ENCODE assay signal across 8 cellular contexts in genomic region chr22:21000987-21001600, GRCh38.
A peak's percentile ranks its signal among the peaks of the same experiment; 100 is the strongest.
DNase-seq lines count a peak whose midpoint lies in the region; ATAC-seq and TF ChIP-seq lines count a peak whose summit lies in the region.

No MANE protein-coding gene starts in this region.

- no peaks in the 10 kb centered on the region for H4K20me1 ChIP-seq in KMS-11 (ENCODE audit: insufficient read depth)

- peak overlapping the region; percentile 94 for H3K27ac ChIP-seq in KMS-11
- peak overlapping the region; percentile 94 for H3K27ac ChIP-seq in muscle layer of colon (ENCODE audit: low read depth, low read length)

- TF ChIP-seq CTCF in KMS-11 (conservative IDR thresholded peaks at IDR 0.05; ENCODE audit: low read depth, low read length) (no peak), choroid plexus epithelial cell (conservative IDR thresholded peaks at IDR 0.05; ENCODE audit: low read depth, low read length) (no peak)

- peak overlapping the region; percentile 52 for H3K4me3 ChIP-seq in KMS-11 (IDR thresholded peaks at IDR 0.05; ENCODE audit: insufficient read depth, low read depth, low read length)
- H3K4me3 ChIP-seq in choroid plexus epithelial cell (ENCODE audit: low read depth, low read length), result peak overlapping the region; percentile 86
- H3K4me3 ChIP-seq in muscle layer of colon (ENCODE audit: low read depth in 1 of 2, low read length in 2 of 2), result peak overlapping the region; percentile 81 to 97

- peak overlapping the region; percentile 69 for H3K4me2 ChIP-seq in KMS-11

- H2AFZ ChIP-seq in KMS-11 (ENCODE audit: low read depth), result peak overlapping the region; percentile 87

- peaks cover 18% of the 10 kb centered on the region for H3K4me1 ChIP-seq in KMS-11 (ENCODE audit: low read depth, poor library complexity, severe bottlenecking)
- peaks cover 33% of the 10 kb centered on the region for H3K4me1 ChIP-seq in muscle layer of colon (ENCODE audit: insufficient read depth, low read length)

- H3K27me3 ChIP-seq in KMS-11 (ENCODE audit: insufficient read depth, low read depth), result no peaks in the 10 kb centered on the region
- no peaks in the 10 kb centered on the region for H3K27me3 ChIP-seq in muscle layer of colon (ENCODE audit: control insufficient read depth in 1 of 2, insufficient read depth in 2 of 2, low read length in 2 of 2)

- DNase-seq in choroid plexus epithelial cell (ENCODE audit: low read depth) (no peak), SKM-1 treated with dmso at 0.1 percent for 144 hours (lab: John Stamatoyannopoulos, UW; ENCODE audit: unreplicated experiment) (no peak), NCI-H146 treated with DMSO at 0.1 percent for 48 hours (lab: John Stamatoyannopoulos, UW; ENCODE audit: unreplicated experiment) (no peak)

- peak overlapping the region; percentile 92 for H3K9ac ChIP-seq in KMS-11
- peak overlapping the region; percentile 90 for H3K9ac ChIP-seq in muscle layer of colon (ENCODE audit: low read length)

- no peaks in the 10 kb centered on the region for H3K9me3 ChIP-seq in muscle layer of colon (ENCODE audit: low read length)

- peaks cover 23% of the 10 kb centered on the region; the same call in 1 of the 2 replicates for H3K79me2 ChIP-seq in KMS-11 (ENCODE audit: insufficient read depth, low read depth)

- ATAC-seq in GM19035 (IDR thresholded peaks at IDR 0.05; ENCODE audit: unreplicated experiment), result peak; percentile 29
- no peak for ATAC-seq in HG03159 (IDR thresholded peaks at IDR 0.05; ENCODE audit: unreplicated experiment)
- no peak for ATAC-seq in HG03565 (IDR thresholded peaks at IDR 0.05; ENCODE audit: unreplicated experiment)

- no peaks in the 10 kb centered on the region for H3K36me3 ChIP-seq in KMS-11 (ENCODE audit: insufficient read depth)
- peaks cover 31% of the 10 kb centered on the region for H3K36me3 ChIP-seq in muscle layer of colon (ENCODE audit: insufficient read depth, low read length)
